ENCODE assay signal across 26 cellular contexts in the genomic region with DNA sequence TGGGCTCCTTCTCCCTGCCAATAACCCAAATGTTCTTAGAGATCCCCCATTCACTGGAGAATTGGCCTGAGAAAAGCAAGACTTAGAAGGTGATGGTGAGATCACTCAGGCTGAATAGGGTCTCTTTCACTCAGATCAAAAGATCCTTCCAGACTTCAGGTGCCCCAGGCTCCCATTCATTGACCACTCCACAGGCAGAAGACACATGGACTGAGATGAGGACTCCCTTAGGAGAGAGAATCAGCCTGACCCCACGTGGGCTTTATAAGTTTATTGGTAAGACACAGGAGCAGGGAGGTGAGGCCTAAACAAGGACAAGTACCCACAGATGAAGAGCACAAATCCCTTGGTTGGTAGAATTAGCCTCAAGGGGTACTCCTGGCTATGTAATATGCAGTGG. TPM values are rescaled to one million over a fixed set of nuclear protein-coding genes. Genes with fewer than 3 reads are reported as not detected.
"Had no signal": no experiment of that assay in that cellular context is flagged by ENCODE, and none has a peak within 500 bp of the region (broad histone marks: within the 10 kb centered on the region; RNA-seq: fewer than 3 reads in every experiment).

No MANE protein-coding gene starts in this region.

- H3K4me1 Mint-ChIP-seq: nephron had no signal

- H3K4me3 Mint-ChIP-seq: activated T-cell treated with anti-CD3 and anti-CD28 coated beads, Interleukin-2, amount 50 U/mL, for 4 hours; activated T-helper 17 cell treated with anti-CD3 and anti-CD28 coated beads, Interleukin-2, amount 50 U/mL, for 72 hours; nephron; stimulated activated effector memory CD8-positive, alpha-beta T cell treated with anti-CD3 and anti-CD28 coated beads, Interleukin-12 subunit alpha, Interleukin-12 subunit beta, amount 100 ng/mL, for 72 hours; stimulated activated naive CD8-positive, alpha-beta T cell treated with anti-CD3 and anti-CD28 coated beads, Interleukin-15, Interleukin-2, amounts not matched to agents 100 ng/mL and 50 ng/mL, for 24 hours; type B pancreatic cell had no signal

- H3K36me3 ChIP-seq: breast epithelium, right lobe of liver had no signal

- H3K9me3 Mint-ChIP-seq: activated naive CD4-positive, alpha-beta T cell treated with anti-CD3 and anti-CD28 coated beads, Interleukin-2, amount 50 U/mL, for 72 hours; activated T-cell treated with anti-CD3 and anti-CD28 coated beads, Interleukin-2, amount 50 U/mL, for 4 hours; activated T-helper 17 cell treated with anti-CD3 and anti-CD28 coated beads, Interleukin-2, amount 50 U/mL, for 72 hours; nephron; stimulated activated effector memory CD8-positive, alpha-beta T cell treated with anti-CD3 and anti-CD28 coated beads, Interleukin-12 subunit alpha, Interleukin-12 subunit beta, amount 100 ng/mL, for 72 hours; stimulated activated naive CD8-positive, alpha-beta T cell treated with anti-CD3 and anti-CD28 coated beads, Interleukin-15, Interleukin-2, amounts not matched to agents 100 ng/mL and 50 ng/mL, for 24 hours; type B pancreatic cell had no signal

- H3K27ac ChIP-seq: breast epithelium, right lobe of liver, VCaP had no signal

- H3K27me3 Mint-ChIP-seq: stimulated activated naive CD8-positive, alpha-beta T cell treated with anti-CD3 and anti-CD28 coated beads, Interleukin-15, Interleukin-2, amounts not matched to agents 100 ng/mL and 50 ng/mL, for 24 hours had no signal

- H3K4me3 ChIP-seq: breast epithelium, right lobe of liver had no signal

- H3K36me3 Mint-ChIP-seq: activated naive CD4-positive, alpha-beta T cell treated with anti-CD3 and anti-CD28 coated beads, Interleukin-2, amount 50 U/mL, for 72 hours; stimulated activated effector memory CD8-positive, alpha-beta T cell treated with anti-CD3 and anti-CD28 coated beads, Interleukin-12 subunit alpha, Interleukin-12 subunit beta, amount 100 ng/mL, for 72 hours; type B pancreatic cell had no signal

- DNase-seq: activated CD4-positive, alpha-beta T cell treated with anti-CD3 and anti-CD28 coated beads for 48 hours; activated T-cell treated with anti-CD3 and anti-CD28 coated beads, Interleukin-2, amount 50 U/mL, for 4 hours; central memory CD4-positive, alpha-beta T cell; foreskin fibroblast; hippocampal formation; kidney; left colon; midbrain; right lobe of liver; stimulated activated CD4-positive, alpha-beta T cell treated with anti-CD3 and anti-CD28 coated beads, Interleukin-4, amount 100 ng/mL, for 1 hour; substantia nigra; T-helper 9 cell had no signal

- H3K27me3 ChIP-seq: right lobe of liver had no signal

- ATAC-seq: activated naive CD4-positive, alpha-beta T cell treated with anti-CD3 and anti-CD28 coated beads, Interleukin-2, amount 50 U/mL, for 72 hours; activated T-cell treated with anti-CD3 and anti-CD28 coated beads, Interleukin-2, amount 50 U/mL, for 4 hours; activated T-helper 17 cell treated with anti-CD3 and anti-CD28 coated beads, Interleukin-2, amount 50 U/mL, for 72 hours; left colon; right lobe of liver; stimulated activated effector memory CD8-positive, alpha-beta T cell treated with anti-CD3 and anti-CD28 coated beads, Interleukin-12 subunit alpha, Interleukin-12 subunit beta, amount 100 ng/mL, for 72 hours had no signal

- H3K27ac Mint-ChIP-seq: activated T-helper 17 cell treated with anti-CD3 and anti-CD28 coated beads, Interleukin-2, amount 50 U/mL, for 72 hours; nephron; stimulated activated effector memory CD8-positive, alpha-beta T cell treated with anti-CD3 and anti-CD28 coated beads, Interleukin-12 subunit alpha, Interleukin-12 subunit beta, amount 100 ng/mL, for 72 hours; type B pancreatic cell had no signal

- H3K9me3 ChIP-seq: breast epithelium, right lobe of liver had no signal

- H3K4me1 ChIP-seq: breast epithelium, right lobe of liver had no signal

RNA-seq across cellular contexts. Expression of gene KRT72, which starts 6.1 kb away (rescaled TPM):
- total RNA-seq: activated T-helper 17 cell treated with anti-CD3 and anti-CD28 coated beads, Interleukin-2, amount 50 U/mL, for 72 hours; breast epithelium; endothelial cell of umbilical vein; kidney; left colon; liver; osteoblast; posterior vena cava; right lobe of liver; skeletal muscle tissue had no signal

RNA-seq across cellular contexts. Expression of gene KRT73, which starts 11.0 kb away (rescaled TPM):
- total RNA-seq: activated T-helper 17 cell treated with anti-CD3 and anti-CD28 coated beads, Interleukin-2, amount 50 U/mL, for 72 hours; breast epithelium; endothelial cell of umbilical vein; kidney; left colon; liver; osteoblast; posterior vena cava; right lobe of liver had no signal

RNA-seq across cellular contexts. Expression of gene KRT74, which starts 33.7 kb away (rescaled TPM):
- total RNA-seq: activated naive CD4-positive, alpha-beta T cell treated with anti-CD3 and anti-CD28 coated beads, Interleukin-2, amount 50 U/mL, for 72 hours; activated T-cell treated with anti-CD3 and anti-CD28 coated beads, Interleukin-2, amount 50 U/mL, for 4 hours; activated T-helper 17 cell treated with anti-CD3 and anti-CD28 coated beads, Interleukin-2, amount 50 U/mL, for 72 hours; breast epithelium; endothelial cell of umbilical vein; kidney; left colon; liver; osteoblast; posterior vena cava; right lobe of liver; skeletal muscle tissue; T-helper 1 cell treated with Interleukin-12 subunit alpha and Interleukin-12 subunit beta and Interleukin-4 antibody, amounts not matched to agents 30 ng/mL and 1 ng/mL, for 36 hours had no signal

RNA-seq across cellular contexts. Expression of gene KRT2, which starts 44.7 kb away (rescaled TPM):
- total RNA-seq: activated naive CD4-positive, alpha-beta T cell treated with anti-CD3 and anti-CD28 coated beads, Interleukin-2, amount 50 U/mL, for 72 hours; activated T-cell treated with anti-CD3 and anti-CD28 coated beads, Interleukin-2, amount 50 U/mL, for 4 hours; activated T-helper 17 cell treated with anti-CD3 and anti-CD28 coated beads, Interleukin-2, amount 50 U/mL, for 72 hours; breast epithelium; endothelial cell of umbilical vein; kidney; left colon; liver; osteoblast; posterior vena cava; right lobe of liver; skeletal muscle tissue had no signal

RNA-seq across cellular contexts. Expression of gene KRT71, which starts 54.4 kb away (rescaled TPM):
- total RNA-seq: activated naive CD4-positive, alpha-beta T cell treated with anti-CD3 and anti-CD28 coated beads, Interleukin-2, amount 50 U/mL, for 72 hours; activated T-cell treated with anti-CD3 and anti-CD28 coated beads, Interleukin-2, amount 50 U/mL, for 4 hours; activated T-helper 17 cell treated with anti-CD3 and anti-CD28 coated beads, Interleukin-2, amount 50 U/mL, for 72 hours; endothelial cell of umbilical vein; kidney; left colon; liver; osteoblast; posterior vena cava; right lobe of liver; skeletal muscle tissue; T-helper 1 cell treated with Interleukin-12 subunit alpha and Interleukin-12 subunit beta and Interleukin-4 antibody, amounts not matched to agents 30 ng/mL and 1 ng/mL, for 36 hours had no signal
